Comparison of ENCODE assay signal across 1 cellular context in genomic region chr2:199928226-199928625, GRCh38.
TF ChIP-seq lines count a peak whose summit lies in the region.

No MANE protein-coding gene starts in this region.

TF ChIP-seq in HepG2, 621 proteins besides CTCF, POLR2A, EP300 and RAD21:
- TF ChIP-seq ZNF350 (CRISPR knock-in tag; IDR thresholded peaks at IDR 0.05; ENCODE audit: borderline replicate concordance, low read depth), result no peak
- no peak for TF ChIP-seq ZBTB38 (CRISPR knock-in tag; IDR thresholded peaks at IDR 0.05)
- TF ChIP-seq ETV5 (CRISPR knock-in tag; IDR thresholded peaks at IDR 0.05; ENCODE audit: borderline replicate concordance), result no peak
- TF ChIP-seq ZNF567 (CRISPR knock-in tag; IDR thresholded peaks at IDR 0.05; ENCODE audit: borderline replicate concordance), result no peak
- no peak for TF ChIP-seq TOPORS (CRISPR knock-in tag; IDR thresholded peaks at IDR 0.05)
- TF ChIP-seq SAFB2 (CRISPR knock-in tag; IDR thresholded peaks at IDR 0.05; ENCODE audit: borderline replicate concordance, low read depth), result no peak
- TF ChIP-seq HINFP (CRISPR knock-in tag; IDR thresholded peaks at IDR 0.05; ENCODE audit: low read depth), result no peak
- TF ChIP-seq ZHX2 (IDR thresholded peaks at IDR 0.05; ENCODE audit: low read depth), result no peak
- no peak for TF ChIP-seq ZHX2 (CRISPR knock-in tag; IDR thresholded peaks at IDR 0.05; ENCODE audit: borderline replicate concordance)
- no peak for TF ChIP-seq ZNF619 (CRISPR knock-in tag; IDR thresholded peaks at IDR 0.05)
- TF ChIP-seq ZNF337 (CRISPR knock-in tag; IDR thresholded peaks at IDR 0.05; ENCODE audit: borderline replicate concordance, low read depth), result no peak
- TF ChIP-seq ZSCAN9 (CRISPR knock-in tag; IDR thresholded peaks at IDR 0.05; ENCODE audit: borderline replicate concordance), result no peak
- no peak for TF ChIP-seq GRHL1 (CRISPR knock-in tag; conservative IDR thresholded peaks at IDR 0.05)
- TF ChIP-seq SMAD3 (CRISPR knock-in tag; IDR thresholded peaks at IDR 0.05), result no peak
- TF ChIP-seq KAT7 (CRISPR knock-in tag; IDR thresholded peaks at IDR 0.05; ENCODE audit: borderline replicate concordance), result no peak
- no peak; the same call in 1 of the 2 replicates for TF ChIP-seq POLR2AphosphoS5 (IDR thresholded peaks at IDR 0.05; ENCODE audit: low read depth, low read length)
- no peak for TF ChIP-seq BRF2 (CRISPR knock-in tag; IDR thresholded peaks at IDR 0.05)
- no peak for TF ChIP-seq ARID3A (IDR thresholded peaks at IDR 0.05; ENCODE audit: low read depth, low read length)
- no peak for TF ChIP-seq ARNT2 (CRISPR knock-in tag; IDR thresholded peaks at IDR 0.05; ENCODE audit: low read depth)
- TF ChIP-seq TRIM22 (IDR thresholded peaks at IDR 0.05), result no peak
